9 cellular contexts compared by ENCODE assay signal in the genomic region with DNA sequence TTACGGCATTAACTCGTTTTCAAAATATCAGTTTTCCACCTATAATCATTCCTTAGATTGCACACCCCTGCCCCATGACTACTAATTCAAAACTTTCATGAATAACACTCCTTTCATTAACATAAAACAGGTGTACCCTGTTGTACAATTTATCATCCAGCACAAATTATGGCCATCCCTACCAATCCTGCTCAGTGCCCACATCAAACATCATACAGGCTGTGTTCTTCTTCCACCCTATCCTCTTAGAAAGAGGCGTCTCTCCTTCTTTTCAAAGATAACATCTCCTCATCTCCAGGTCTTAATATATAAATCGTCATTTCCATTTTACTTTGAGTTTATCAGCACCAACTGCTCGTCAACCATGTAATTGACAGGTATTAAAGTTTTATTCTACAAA.
"Had no signal": no experiment of that assay in that cellular context is flagged by ENCODE, and none has a peak within 500 bp of the region (broad histone marks: within the 10 kb centered on the region; RNA-seq: fewer than 3 reads in every experiment).

No MANE protein-coding gene starts in this region.

- H3K27ac Mint-ChIP-seq: HFFc6 had no signal

- H3K9me3 Mint-ChIP-seq: H9, HFFc6 had no signal

- H3K4me3 ChIP-seq: GM23248, K562 had no signal

- H3K9ac ChIP-seq: GM23248 had no signal

- FAIRE-seq: K562 had no signal

- H2AFZ ChIP-seq: GM23248 had no signal

- H3K4me3 Mint-ChIP-seq: H9, HFFc6 had no signal

- ATAC-seq: K562 had no signal

- H3K27ac ChIP-seq: GM23248, HL-60 had no signal

- DNase-seq: GM23248, GOT3, H9, HCEC 1CT, HFFc6, IMR-90, KG1 had no signal
